ENCODE assay signal across 20 cellular contexts in the genomic region with DNA sequence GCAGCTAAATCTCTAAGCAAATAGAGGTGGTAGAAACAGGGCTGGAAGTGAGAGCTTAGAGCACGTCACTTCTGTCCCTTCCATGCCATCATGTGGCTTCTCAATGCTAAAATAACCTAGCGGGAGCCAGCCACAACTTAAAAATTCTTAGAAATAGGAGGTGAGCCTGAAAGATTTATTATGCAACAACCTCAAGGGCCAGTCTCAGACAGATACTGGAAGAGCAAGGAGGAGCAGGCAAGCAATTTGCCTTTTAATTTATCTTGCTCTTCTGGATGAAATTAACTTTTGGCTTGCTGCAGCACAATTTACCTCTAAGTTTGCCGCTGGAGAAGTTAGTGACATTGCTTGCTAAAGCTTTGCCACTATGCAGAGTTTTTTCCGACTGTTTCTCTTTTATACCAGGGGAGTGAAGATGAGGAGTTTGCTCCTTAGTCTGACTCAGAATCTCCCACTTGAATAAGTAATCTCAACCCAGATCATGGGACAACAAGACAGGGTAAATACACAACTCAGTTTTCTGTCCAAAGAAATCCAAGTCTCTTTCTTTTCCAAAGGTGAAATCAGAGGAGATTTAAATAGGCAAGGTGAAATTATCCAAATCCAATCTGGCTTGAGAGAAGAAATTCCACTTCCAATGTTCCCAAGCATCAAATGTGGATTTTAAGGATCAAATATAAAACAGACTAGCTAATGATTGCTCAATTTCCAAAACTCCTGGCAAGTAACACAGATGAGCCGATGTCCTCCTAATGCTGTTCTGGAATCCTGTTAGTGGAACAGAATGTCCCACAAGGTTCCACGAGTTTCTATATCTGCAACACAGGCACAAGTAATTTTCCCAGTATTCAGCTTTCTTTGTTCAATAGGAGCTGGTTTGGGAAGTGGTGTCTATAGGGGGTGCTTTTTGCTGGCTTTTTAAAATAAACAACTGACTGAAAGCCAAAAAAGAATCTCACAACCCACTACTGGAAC.
A peak's percentile ranks its signal among the peaks of the same experiment; 100 is the strongest.
DNase-seq lines count a peak whose midpoint lies in the region; ATAC-seq and TF ChIP-seq lines count a peak whose summit lies in the region.
"Had no signal": no experiment of that assay in that cellular context is flagged by ENCODE, and none has a peak within 500 bp of the region (broad histone marks: within the 10 kb centered on the region; RNA-seq: fewer than 3 reads in every experiment).

No MANE protein-coding gene starts in this region.

- H3K27me3 Mint-ChIP-seq in activated CD4-positive, alpha-beta T cell treated with anti-CD3 and anti-CD28 coated beads, Interleukin-2, amount 10 ng/mL, durations not matched to agents 24 days and 14 days: peaks cover 4% of the 10 kb centered on the region

- no peaks in the 10 kb centered on the region for H3K36me3 Mint-ChIP-seq in activated CD4-positive, alpha-beta T cell treated with anti-CD3 and anti-CD28 coated beads, Interleukin-2, amount 10 ng/mL, durations not matched to agents 24 days and 14 days (ENCODE audit: low read depth)
- H3K36me3 Mint-ChIP-seq: activated naive CD4-positive, alpha-beta T cell treated with anti-CD3 and anti-CD28 coated beads, Interleukin-2, amount 10 ng/mL, durations not matched to agents 7 days and 5 days; CD14-positive monocyte had no signal

- H3K27ac Mint-ChIP-seq in activated CD4-positive, alpha-beta T cell treated with anti-CD3 and anti-CD28 coated beads, Interleukin-2, amount 10 ng/mL, durations not matched to agents 24 days and 14 days: no peak overlapping the region
- H3K27ac Mint-ChIP-seq: activated CD4-positive, alpha-beta T cell treated with anti-CD3 and anti-CD28 coated beads for 36 hours; activated naive CD4-positive, alpha-beta T cell treated with anti-CD3 and anti-CD28 coated beads, Interleukin-2, amount 10 ng/mL, durations not matched to agents 7 days and 5 days; activated T-cell treated with anti-CD3 and anti-CD28 coated beads, Interleukin-2, amount 50 U/mL, for 72 hours; T-helper 17 cell had no signal

- H3K9me3 Mint-ChIP-seq in activated CD4-positive, alpha-beta T cell treated with anti-CD3 and anti-CD28 coated beads, Interleukin-2, amount 10 ng/mL, durations not matched to agents 24 days and 14 days: no peaks in the 10 kb centered on the region
- H3K9me3 Mint-ChIP-seq: activated naive CD4-positive, alpha-beta T cell treated with anti-CD3 and anti-CD28 coated beads, Interleukin-2, amount 10 ng/mL, durations not matched to agents 7 days and 5 days; activated T-cell treated with anti-CD3 and anti-CD28 coated beads, Interleukin-2, amount 50 U/mL, for 72 hours had no signal

- H3K4me3 ChIP-seq in esophagus squamous epithelium: no peak overlapping the region
- H3K4me3 ChIP-seq in right atrium auricular region: no peak overlapping the region
- no peak overlapping the region for H3K4me3 ChIP-seq in skeletal muscle cell (ENCODE audit: low read depth, low read length)
- no peak overlapping the region for H3K4me3 ChIP-seq in urinary bladder (ENCODE audit: low read depth, low read length)
- no peak overlapping the region for H3K4me3 ChIP-seq in colonic mucosa
- H3K4me3 ChIP-seq: ascending aorta, lung, right lobe of liver, SK-N-MC had no signal

- no peak for DNase-seq in esophagus squamous epithelium (lab: John Stamatoyannopoulos, UW)
- DNase-seq in right atrium auricular region (ENCODE audit: low spot score): no peak
- DNase-seq in skeletal muscle cell (ENCODE audit: low read depth): peak; percentile 24
- DNase-seq in activated CD4-positive, alpha-beta T cell treated with anti-CD3 and anti-CD28 coated beads, Interleukin-2, amount 10 ng/mL, durations not matched to agents 24 days and 14 days: no peak
- no peak for DNase-seq in colonic mucosa
- DNase-seq: activated CD4-positive, alpha-beta T cell treated with anti-CD3 and anti-CD28 coated beads for 36 hours; activated naive CD4-positive, alpha-beta T cell treated with anti-CD3 and anti-CD28 coated beads, Interleukin-2, amount 10 ng/mL, durations not matched to agents 7 days and 5 days; activated T-cell treated with anti-CD3 and anti-CD28 coated beads, Interleukin-2, amount 50 U/mL, for 72 hours; foreskin keratinocyte; NCI-H187 treated with DMSO at 0.1 percent for 48 hours; right lobe of liver; RPMI8226; T-helper 17 cell had no signal

- H3K27me3 ChIP-seq in esophagus squamous epithelium (peaks cover 0 to 4% (median 0%) of the 10 kb centered on the region in 4 donors), right atrium auricular region (no peaks in the 10 kb centered on the region), colonic mucosa (no peaks in the 10 kb centered on the region)
- H3K27me3 ChIP-seq: ascending aorta, right lobe of liver had no signal

- WGBS in esophagus squamous epithelium, 2 donors: 51 to 70% methylated on average over 6 of the region's 6 CpGs
- 57% methylated on average over 6 of the region's 6 CpGs for WGBS in urinary bladder

- TF ChIP-seq POLR2A in esophagus squamous epithelium (IDR thresholded peaks at IDR 0.05): no peak

- H3K36me3 ChIP-seq in esophagus squamous epithelium: no peaks in the 10 kb centered on the region
- no peaks in the 10 kb centered on the region for H3K36me3 ChIP-seq in right atrium auricular region
- H3K36me3 ChIP-seq in urinary bladder (ENCODE audit: insufficient read depth): no peaks in the 10 kb centered on the region
- H3K36me3 ChIP-seq in colonic mucosa: no peaks in the 10 kb centered on the region
- H3K36me3 ChIP-seq: ascending aorta, right lobe of liver had no signal

- H3K9ac ChIP-seq in colonic mucosa (ENCODE audit: low read depth in 2 of 2, low read length in 2 of 2): no peak overlapping the region
- H3K9ac ChIP-seq: parathyroid adenoma had no signal

- intact Hi-C loops in esophagus squamous epithelium (cut with DNase I) (no loop called here), colonic mucosa (cut with DNase I) (no loop called here)
- intact Hi-C loops in activated CD4-positive, alpha-beta T cell treated with anti-CD3 and anti-CD28 coated beads, Interleukin-2, amount 10 ng/mL, durations not matched to agents 24 days and 14 days (cut with micrococcal nuclease): no loop called here

- H3K4me1 ChIP-seq in esophagus squamous epithelium (no peaks in the 10 kb centered on the region), right atrium auricular region (no peaks in the 10 kb centered on the region), urinary bladder (ENCODE audit: insufficient read depth) (no peaks in the 10 kb centered on the region), colonic mucosa (no peaks in the 10 kb centered on the region)
- H3K4me1 ChIP-seq: ascending aorta, foreskin keratinocyte, parathyroid adenoma, right lobe of liver had no signal

- TF ChIP-seq CTCF in esophagus squamous epithelium (IDR thresholded peaks at IDR 0.05) (no peak), right atrium auricular region (IDR thresholded peaks at IDR 0.05) (no peak), colonic mucosa (IDR thresholded peaks at IDR 0.05) (no peak)

- H3K4me3 Mint-ChIP-seq in activated CD4-positive, alpha-beta T cell treated with anti-CD3 and anti-CD28 coated beads, Interleukin-2, amount 10 ng/mL, durations not matched to agents 24 days and 14 days: no peak overlapping the region
- H3K4me3 Mint-ChIP-seq: activated CD4-positive, alpha-beta T cell treated with anti-CD3 and anti-CD28 coated beads for 36 hours; activated naive CD4-positive, alpha-beta T cell treated with anti-CD3 and anti-CD28 coated beads, Interleukin-2, amount 10 ng/mL, durations not matched to agents 7 days and 5 days; activated T-cell treated with anti-CD3 and anti-CD28 coated beads, Interleukin-2, amount 50 U/mL, for 72 hours; CD14-positive monocyte; T-helper 17 cell had no signal

- no peaks in the 10 kb centered on the region for H3K9me3 ChIP-seq in esophagus squamous epithelium
- no peaks in the 10 kb centered on the region for H3K9me3 ChIP-seq in right atrium auricular region
- no peaks in the 10 kb centered on the region for H3K9me3 ChIP-seq in colonic mucosa
- H3K9me3 ChIP-seq: ascending aorta, right lobe of liver had no signal

- no peak for ATAC-seq in HG03469 (IDR thresholded peaks at IDR 0.05; ENCODE audit: unreplicated experiment)
- ATAC-seq: activated CD4-positive, alpha-beta T cell treated with anti-CD3 and anti-CD28 coated beads for 36 hours; activated T-cell treated with anti-CD3 and anti-CD28 coated beads, Interleukin-2, amount 50 U/mL, for 72 hours; foreskin keratinocyte; T-helper 17 cell had no signal

- peaks cover 6% of the 10 kb centered on the region for H3K4me1 Mint-ChIP-seq in activated CD4-positive, alpha-beta T cell treated with anti-CD3 and anti-CD28 coated beads, Interleukin-2, amount 10 ng/mL, durations not matched to agents 24 days and 14 days
- H3K4me1 Mint-ChIP-seq: activated naive CD4-positive, alpha-beta T cell treated with anti-CD3 and anti-CD28 coated beads, Interleukin-2, amount 10 ng/mL, durations not matched to agents 7 days and 5 days; CD14-positive monocyte; T-helper 17 cell had no signal

- H3K27ac ChIP-seq in esophagus squamous epithelium: peak overlapping the region; percentile 11 to 78 (median 56)
- H3K27ac ChIP-seq in right atrium auricular region: peak overlapping the region; percentile 35 to 56
- H3K27ac ChIP-seq in urinary bladder (ENCODE audit: low read depth): peak overlapping the region; percentile 68
- no peak overlapping the region for H3K27ac ChIP-seq in colonic mucosa
- H3K27ac ChIP-seq: ascending aorta, foreskin keratinocyte, parathyroid adenoma, right lobe of liver, SK-N-MC had no signal
